8 cellular contexts compared by ENCODE assay signal in the genomic region with DNA sequence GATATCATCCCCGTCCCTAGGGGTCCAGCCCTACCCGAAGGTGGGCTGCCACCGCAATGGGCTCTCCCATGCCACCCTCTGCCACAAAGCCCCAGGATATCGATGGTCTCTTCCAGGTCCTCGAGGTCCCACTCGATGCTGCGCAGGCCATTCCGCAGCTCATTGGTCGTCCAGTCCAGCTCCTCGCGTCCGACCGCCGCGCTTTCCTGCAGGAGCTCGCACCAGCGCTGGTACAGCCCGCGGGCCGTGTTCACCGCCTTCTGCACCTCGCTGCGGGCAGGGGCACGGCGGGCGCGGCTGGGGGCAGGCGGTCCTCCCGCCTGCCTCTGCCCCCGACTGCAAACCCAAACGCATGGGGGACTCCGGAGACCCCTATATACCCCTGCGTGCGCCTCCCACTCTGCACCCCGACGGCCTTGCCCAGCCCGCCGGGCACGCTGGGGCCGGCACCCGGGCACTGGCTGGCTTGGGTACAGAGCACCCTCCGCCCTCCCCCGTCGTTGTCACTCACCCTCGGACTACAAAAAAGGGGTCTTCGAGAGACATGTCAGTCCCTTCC. TPM values are rescaled to one million over a fixed set of nuclear protein-coding genes. Genes with fewer than 3 reads are reported as not detected.
DNase-seq lines count a peak whose midpoint lies in the region; ATAC-seq lines count a peak whose summit lies in the region.

No MANE protein-coding gene starts in this region.

- WGBS in adipose tissue, 3 donors, result 0 to 1% (median 0%) methylated on average over 37 to 46 of the region's 46 CpGs

- peak overlapping the region; percentile 94 for H3K4me3 ChIP-seq in iPS-11a (ENCODE audit: low read depth, low read length)
- H3K4me3 ChIP-seq in skeletal muscle satellite cell (ENCODE audit: low read length), result peak overlapping the region; percentile 90

- H3K27me3 ChIP-seq in skeletal muscle satellite cell (ENCODE audit: control insufficient read depth, insufficient read depth, low read length), result no peaks in the 10 kb centered on the region

- ATAC-seq in GM18907 (IDR thresholded peaks at IDR 0.05; ENCODE audit: unreplicated experiment) (peak; percentile 2), HG03280 (IDR thresholded peaks at IDR 0.05; ENCODE audit: unreplicated experiment) (no peak)

- peaks cover 12% of the 10 kb centered on the region for H3K4me1 ChIP-seq in skeletal muscle satellite cell (ENCODE audit: control insufficient read depth, insufficient read depth, low read length)

- H3K9me3 ChIP-seq in skeletal muscle satellite cell (replicated peaks; ENCODE audit: low read length), result no peaks in the 10 kb centered on the region

- H3K36me3 ChIP-seq in skeletal muscle satellite cell (ENCODE audit: insufficient read depth, low read length), result peaks cover 18% of the 10 kb centered on the region

- DNase-seq in AG20443 (ENCODE audit: low spot score) (peak; percentile 35), NCI-H2227 treated with DMSO at 0.1 percent for 48 hours (lab: John Stamatoyannopoulos, UW) (peak; percentile 17), hippocampal formation (lab: John Stamatoyannopoulos, UW) (no peak)

- peak overlapping the region; percentile 93 for H3K4me2 ChIP-seq in skeletal muscle satellite cell (ENCODE audit: low read length)

- H3K9ac ChIP-seq in skeletal muscle satellite cell (ENCODE audit: low read depth, low read length), result peak overlapping the region; percentile 98

- H3K27ac ChIP-seq in adipose tissue (ENCODE audit: low read depth, low read length), result peak overlapping the region; percentile 32

RNA-seq across cellular contexts. Expression of a gene that starts 0.5 kb away (rescaled TPM):
- 10 to 100 TPM; 34.5 to 69.2 (median 63.1) TPM for polyA plus RNA-seq in adipose tissue
- total RNA-seq in skeletal muscle satellite cell (2012; rRNA removed), result 67.5 and 72.2 TPM in 2 replicates

RNA-seq across cellular contexts. Expression of a gene that starts 0.5 kb away (rescaled TPM):
- 100 to 1,000 TPM in 2 of 3 donors, 10 to 100 TPM in 1; 65.5 to 532 (median 190) TPM for polyA plus RNA-seq in adipose tissue
- total RNA-seq in skeletal muscle satellite cell (2012; rRNA removed), result 17.2 and 21.0 TPM in 2 replicates

RNA-seq across cellular contexts. Expression of a gene that starts 31.6 kb away (rescaled TPM):
- polyA plus RNA-seq in adipose tissue, result 10 to 100 TPM in 2 of 3 donors, 1 to 10 TPM in 1; 7.9 to 21.0 (median 16.1) TPM
- total RNA-seq in skeletal muscle satellite cell (2012; rRNA removed), result 84.7 and 112 TPM in 2 replicates

RNA-seq across cellular contexts. Expression of a gene that starts 33.2 kb away (rescaled TPM):
- 10 to 100 TPM; 25.0 to 38.9 (median 36.7) TPM for polyA plus RNA-seq in adipose tissue
- total RNA-seq in skeletal muscle satellite cell (2012; rRNA removed), result 40.4 and 49.2 TPM in 2 replicates

RNA-seq across cellular contexts. Expression of a gene that starts 47.0 kb away (rescaled TPM):
- polyA plus RNA-seq in adipose tissue, result 10 to 100 TPM in 1 of 3 donors, 1 to 10 TPM in 2; 1.9 to 10.3 (median 7.9) TPM
- 1.0 and 1.1 TPM in 2 replicates for total RNA-seq in skeletal muscle satellite cell (2012; rRNA removed)

Comparison
In these comparisons a context has a peak if more than half of its experiments do, and no peak if none do; other contexts are left out.
1. DNase-seq: peak in AG20443 (single experiment) and NCI-H2227 treated with DMSO at 0.1 percent for 48 hours (single experiment); none in hippocampal formation (0 of 2).